Comparison of ENCODE assay signal across 1 cellular context in genomic region chr5:172002840-172003512, GRCh38.
TF ChIP-seq lines count a peak whose summit lies in the region.

No MANE protein-coding gene starts in this region.

TF ChIP-seq in GM12878, 131 proteins besides CTCF, POLR2A, EP300 and RAD21 (continued from another document):
- TF ChIP-seq, protein P1, sequence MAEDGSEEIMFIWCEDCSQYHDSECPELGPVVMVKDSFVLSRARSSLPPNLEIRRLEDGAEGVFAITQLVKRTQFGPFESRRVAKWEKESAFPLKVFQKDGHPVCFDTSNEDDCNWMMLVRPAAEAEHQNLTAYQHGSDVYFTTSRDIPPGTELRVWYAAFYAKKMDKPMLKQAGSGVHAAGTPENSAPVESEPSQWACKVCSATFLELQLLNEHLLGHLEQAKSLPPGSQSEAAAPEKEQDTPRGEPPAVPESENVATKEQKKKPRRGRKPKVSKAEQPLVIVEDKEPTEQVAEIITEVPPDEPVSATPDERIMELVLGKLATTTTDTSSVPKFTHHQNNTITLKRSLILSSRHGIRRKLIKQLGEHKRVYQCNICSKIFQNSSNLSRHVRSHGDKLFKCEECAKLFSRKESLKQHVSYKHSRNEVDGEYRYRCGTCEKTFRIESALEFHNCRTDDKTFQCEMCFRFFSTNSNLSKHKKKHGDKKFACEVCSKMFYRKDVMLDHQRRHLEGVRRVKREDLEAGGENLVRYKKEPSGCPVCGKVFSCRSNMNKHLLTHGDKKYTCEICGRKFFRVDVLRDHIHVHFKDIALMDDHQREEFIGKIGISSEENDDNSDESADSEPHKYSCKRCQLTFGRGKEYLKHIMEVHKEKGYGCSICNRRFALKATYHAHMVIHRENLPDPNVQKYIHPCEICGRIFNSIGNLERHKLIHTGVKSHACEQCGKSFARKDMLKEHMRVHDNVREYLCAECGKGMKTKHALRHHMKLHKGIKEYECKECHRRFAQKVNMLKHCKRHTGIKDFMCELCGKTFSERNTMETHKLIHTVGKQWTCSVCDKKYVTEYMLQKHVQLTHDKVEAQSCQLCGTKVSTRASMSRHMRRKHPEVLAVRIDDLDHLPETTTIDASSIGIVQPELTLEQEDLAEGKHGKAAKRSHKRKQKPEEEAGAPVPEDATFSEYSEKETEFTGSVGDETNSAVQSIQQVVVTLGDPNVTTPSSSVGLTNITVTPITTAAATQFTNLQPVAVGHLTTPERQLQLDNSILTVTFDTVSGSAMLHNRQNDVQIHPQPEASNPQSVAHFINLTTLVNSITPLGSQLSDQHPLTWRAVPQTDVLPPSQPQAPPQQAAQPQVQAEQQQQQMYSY (CRISPR knock-in tag; IDR thresholded peaks at IDR 0.05), result peak; percentile 47; the same call in 1 of the 2 replicates
- peak; percentile 28 for TF ChIP-seq MEF2B (IDR thresholded peaks at IDR 0.05; ENCODE audit: partially characterized antibody, poor library complexity, severe bottlenecking)
- peak; percentile 46 to 66; a peak in 3 of 4 replicates for TF ChIP-seq IKZF2 (IDR thresholded peaks at IDR 0.05)
- no peak for TF ChIP-seq CBFB (IDR thresholded peaks at IDR 0.05; ENCODE audit: low read depth)
- TF ChIP-seq NR2F1 (conservative IDR thresholded peaks at IDR 0.05), result 0 out of 2 replicates have a peak, but pooled peaks have one; percentile 24
- peak; percentile 75 for TF ChIP-seq SPI1 (IDR thresholded peaks at IDR 0.05; ENCODE audit: borderline replicate concordance, insufficient read depth, low read depth, low read length)
- TF ChIP-seq ATF7 (IDR thresholded peaks at IDR 0.05; ENCODE audit: low read depth), result peak; percentile 43; the same call in 1 of the 2 replicates
- TF ChIP-seq JUNB (IDR thresholded peaks at IDR 0.05), result peak; percentile 68
- peak; percentile 79 for TF ChIP-seq RAD51 (IDR thresholded peaks at IDR 0.05)
- TF ChIP-seq IKZF1 (conservative IDR thresholded peaks at IDR 0.05), result peak; percentile 62; the same call in 1 of the 2 replicates
- TF ChIP-seq MTA2 (IDR thresholded peaks at IDR 0.05; ENCODE audit: low read depth), result peak; percentile 94
- TF ChIP-seq KDM1A (IDR thresholded peaks at IDR 0.05; ENCODE audit: borderline replicate concordance), result no peak
